Comparison of ENCODE assay signal across 34 cellular contexts in genomic region chr11:66155387-66156073, GRCh38.
"Had no signal": no experiment of that assay in that cellular context is flagged by ENCODE, and none has a peak within 500 bp of the region (broad histone marks: within the 10 kb centered on the region; RNA-seq: fewer than 3 reads in every experiment).

No MANE protein-coding gene starts in this region.

- H3K4me3 Mint-ChIP-seq: activated CD8-positive, alpha-beta memory T cell treated with anti-CD3 and anti-CD28 coated beads, Interleukin-2, amount 10 ng/mL, durations not matched to agents 7 days and 5 days; activated naive CD8-positive, alpha-beta T cell treated with anti-CD3 and anti-CD28 coated beads, Interleukin-2, amount 10 ng/mL, durations not matched to agents 7 days and 5 days; central memory CD8-positive, alpha-beta T cell; T-helper 1 cell treated with Interleukin-12 subunit alpha and Interleukin-12 subunit beta and Interleukin-4 antibody, amounts not matched to agents 30 μg/mL and 1 μg/mL, for 36 hours; T-helper 2 cell treated with Interferon-gamma antibody and Interleukin-4, amounts not matched to agents 5 μg/mL and 100 μg/mL, for 36 hours had no signal

- H3K27me3 ChIP-seq: ascending aorta, cardiac muscle cell, MG63, Peyer's patch, SJSA1 had no signal

- H3K4me2 ChIP-seq: SK-N-SH had no signal

- DNase-seq: activated CD4-positive, alpha-beta T cell treated with anti-CD3 and anti-CD28 coated beads for 4 hours; activated CD8-positive, alpha-beta memory T cell treated with anti-CD3 and anti-CD28 coated beads for 24 hours; activated CD8-positive, alpha-beta memory T cell treated with anti-CD3 and anti-CD28 coated beads, Interleukin-2, amount 10 ng/mL, durations not matched to agents 7 days and 5 days; activated CD8-positive, alpha-beta memory T cell treated with anti-CD3 and anti-CD28 coated beads, Interleukin-2, amount 50 U/mL, for 48 hours; activated effector memory CD4-positive, alpha-beta T cell treated with Interleukin-2 at 50 U/mL for 16 hours; activated naive CD8-positive, alpha-beta T cell treated with anti-CD3 and anti-CD28 coated beads, Interleukin-2, amount 10 ng/mL, durations not matched to agents 7 days and 5 days; activated T-cell treated with anti-CD3 and anti-CD28 coated beads, Interleukin-2, amount 50 U/mL, for 48 hours; amygdala; Kasumi-1; KG1; MG63; NCI-H1048; NCI-H1105 treated with DMSO at 0.1 percent for 48 hours; NCI-H1436; NCI-H1694; NCI-H1930; NCI-H2081 treated with DMSO at 0.1 percent for 48 hours; NCI-H510A; NCI-H526; NCI-H748 treated with DMSO at 0.1 percent for 48 hours; NK-92 treated with Interleukin-12 subunit alpha and Interleukin-12 subunit beta, amount 100 ng/mL, for 24 hours; PC-3; Peyer's patch; RPMI8226; SHP77 treated with DMSO at 0.1 percent for 48 hours had no signal

- H3K27ac ChIP-seq: ascending aorta, cardiac muscle cell, Peyer's patch, SJSA1 had no signal

- H3K4me1 ChIP-seq: Peyer's patch, SJSA1 had no signal

- ATAC-seq: activated CD4-positive, CD25-positive, alpha-beta regulatory T cell treated with anti-CD3 and anti-CD28 coated beads, Interleukin-2, amount 50 U/mL, for 24 hours; activated CD8-positive, alpha-beta memory T cell treated with anti-CD3 and anti-CD28 coated beads, Interleukin-2, amount 10 ng/mL, durations not matched to agents 7 days and 5 days; PC-3 had no signal

- H3K4me3 ChIP-seq: ascending aorta, cardiac muscle cell, MG63, Peyer's patch, SJSA1 had no signal

- H3K27ac Mint-ChIP-seq: activated CD8-positive, alpha-beta memory T cell treated with anti-CD3 and anti-CD28 coated beads, Interleukin-2, amount 10 ng/mL, durations not matched to agents 7 days and 5 days; activated naive CD8-positive, alpha-beta T cell treated with anti-CD3 and anti-CD28 coated beads, Interleukin-2, amount 10 ng/mL, durations not matched to agents 7 days and 5 days; T-helper 1 cell treated with Interleukin-12 subunit alpha and Interleukin-12 subunit beta and Interleukin-4 antibody, amounts not matched to agents 30 μg/mL and 1 μg/mL, for 36 hours; T-helper 2 cell treated with Interferon-gamma antibody and Interleukin-4, amounts not matched to agents 5 μg/mL and 100 μg/mL, for 36 hours had no signal

- H3K9me3 Mint-ChIP-seq: central memory CD8-positive, alpha-beta T cell; T-helper 1 cell treated with Interleukin-12 subunit alpha and Interleukin-12 subunit beta and Interleukin-4 antibody, amounts not matched to agents 30 μg/mL and 1 μg/mL, for 36 hours; T-helper 2 cell treated with Interferon-gamma antibody and Interleukin-4, amounts not matched to agents 5 μg/mL and 100 μg/mL, for 36 hours had no signal

- H3K27me3 Mint-ChIP-seq: activated CD8-positive, alpha-beta memory T cell treated with anti-CD3 and anti-CD28 coated beads, Interleukin-2, amount 10 ng/mL, durations not matched to agents 7 days and 5 days; activated naive CD8-positive, alpha-beta T cell treated with anti-CD3 and anti-CD28 coated beads, Interleukin-2, amount 10 ng/mL, durations not matched to agents 7 days and 5 days; central memory CD8-positive, alpha-beta T cell had no signal

- H3K36me3 ChIP-seq: ascending aorta, cardiac muscle cell, MG63, Peyer's patch, SJSA1 had no signal

- H3K9ac ChIP-seq: SK-N-SH had no signal

- H3K9me3 ChIP-seq: ascending aorta, MG63, Peyer's patch, SJSA1, SK-N-SH had no signal

- FAIRE-seq: TTC549 had no signal
